ENCODE assay signal across 9 cellular contexts in genomic region chr20:1804129-1804503, GRCh38.
A peak's percentile ranks its signal among the peaks of the same experiment; 100 is the strongest.
DNase-seq lines count a peak whose midpoint lies in the region; ATAC-seq, FAIRE-seq and TF ChIP-seq lines count a peak whose summit lies in the region.
"Had no signal": no experiment of that assay in that cellular context is flagged by ENCODE, and none has a peak within 500 bp of the region (broad histone marks: within the 10 kb centered on the region; RNA-seq: fewer than 3 reads in every experiment).

No MANE protein-coding gene starts in this region.

- BruUV-seq in HepG2 (replicated peaks; lab: Mats Ljungman, UMichigan) = no TSS peak

- no peaks in the 10 kb centered on the region for H4K20me1 ChIP-seq in HepG2 (ENCODE audit: insufficient read depth, low read length)

- POLR2A ChIA-PET in HepG2 (lab: Yijun Ruan, JAX) = no interaction called here

- H3K9me3 Mint-ChIP-seq in naive B cell = no peaks in the 10 kb centered on the region

- H3K4me3 ChIP-seq in liver (ENCODE audit: low read depth in 1 of 3, low read length in 3 of 3) = no peak overlapping the region
- no peak overlapping the region for H3K4me3 ChIP-seq in HepG2 (replicated peaks in 1 of 3; ENCODE audit: insufficient read depth in 1 of 3, low read depth in 2 of 3, low read length in 3 of 3)
- H3K4me3 ChIP-seq in bronchial epithelial cell (ENCODE audit: low read depth, low read length) = no peak overlapping the region

- no peak for TF ChIP-seq POLR2A in HepG2 (IDR thresholded peaks at IDR 0.05; ENCODE audit: insufficient read depth in 1 of 2, low read depth in 2 of 2, low read length in 2 of 2)

- no peak overlapping the region for H3K4me2 ChIP-seq in HepG2 (ENCODE audit: low read depth, low read length)

- H3K4me3 Mint-ChIP-seq in naive B cell = peak overlapping the region; percentile 75 to 92 (median 84)

- no peak for TF ChIP-seq EP300 in HepG2 (IDR thresholded peaks at IDR 0.05; ENCODE audit: low read depth in 2 of 2, low read length in 2 of 2)
- no peak for TF ChIP-seq EP300 in HepG2 (CRISPR knock-in tag; IDR thresholded peaks at IDR 0.05; ENCODE audit: borderline replicate concordance)

- intact Hi-C loops in HepG2 (cut with micrococcal nuclease; ENCODE audit: unreplicated experiment) = no loop called here

- no peaks in the 10 kb centered on the region for H3K79me2 ChIP-seq in HepG2 (ENCODE audit: insufficient read depth, low read length)

- H3K9ac ChIP-seq in liver (ENCODE audit: low read depth in 1 of 2, low read length in 2 of 2) (no peak overlapping the region), HepG2 (ENCODE audit: insufficient read depth, low read depth, low read length) (no peak overlapping the region)

- H3K27me3 Mint-ChIP-seq in naive B cell = peaks cover 0 to 11% (median 8%) of the 10 kb centered on the region in 3 donors

- DNase-seq in HepG2 (ENCODE audit: low spot score) (no peak), bronchial epithelial cell (ENCODE audit: low read depth) (no peak), naive B cell (no peak)
- DNase-seq: NCI-H1694 treated with DMSO at 0.1 percent for 48 hours had no signal

- H3K4me1 Mint-ChIP-seq in naive B cell = peaks cover 22 to 30% (median 26%) of the 10 kb centered on the region in 3 donors

- TF ChIP-seq CTCF in liver (IDR thresholded peaks at IDR 0.05; ENCODE audit: low read depth, low read length, missing input control) (no peak), HepG2 (CRISPR knock-in tag; IDR thresholded peaks at IDR 0.05) (no peak), bronchial epithelial cell (IDR thresholded peaks at IDR 0.05; ENCODE audit: insufficient read depth, low read length, severe bottlenecking) (no peak)

- H3K27ac Mint-ChIP-seq in naive B cell = peak overlapping the region; percentile 87 to 99 (median 96)

- H3K27me3 ChIP-seq in liver (ENCODE audit: control insufficient read depth in 4 of 4, insufficient read depth in 4 of 4, low read length in 3 of 4) (no peaks in the 10 kb centered on the region), HepG2 (ENCODE audit: control insufficient read depth in 1 of 2, insufficient read depth in 2 of 2, low read length in 2 of 2) (no peaks in the 10 kb centered on the region), bronchial epithelial cell (ENCODE audit: control insufficient read depth, insufficient read depth, low read length) (no peaks in the 10 kb centered on the region)

- peak overlapping the region; percentile 55 to 59 for H3K27ac ChIP-seq in liver (ENCODE audit: low read depth in 1 of 2, low read length in 2 of 2)
- no peak overlapping the region for H3K27ac ChIP-seq in HepG2 (ENCODE audit: extremely low read length, insufficient read depth, low read length)

- WGBS in liver = 84% methylated on average over 7 of the region's 7 CpGs
- 87% methylated on average over 7 of the region's 7 CpGs for WGBS in HepG2 (ENCODE audit: low lambda C conversion rate)

- no peak for ATAC-seq in HepG2
- ATAC-seq in naive B cell (ENCODE audit: low read depth in 2 of 2) = no peak
- no peak for ATAC-seq in HG02885 (IDR thresholded peaks at IDR 0.05; ENCODE audit: poor library complexity, unreplicated experiment)
- no peak for ATAC-seq in GM18907 (IDR thresholded peaks at IDR 0.05; ENCODE audit: unreplicated experiment)
- no peak for ATAC-seq in HG03565 (IDR thresholded peaks at IDR 0.05; ENCODE audit: unreplicated experiment)
- ATAC-seq in GM21526 (IDR thresholded peaks at IDR 0.05; ENCODE audit: low FRiP score, unreplicated experiment) = no peak

- no peak overlapping the region for H2AFZ ChIP-seq in HepG2 (ENCODE audit: low read length)

- H3K4me1 ChIP-seq in liver (ENCODE audit: control insufficient read depth in 4 of 4, insufficient read depth in 4 of 4, low read length in 3 of 4) (peaks cover 6 to 18% (median 10%) of the 10 kb centered on the region in 4 donors), HepG2 (ENCODE audit: insufficient read depth, low read length) (peaks cover 12% of the 10 kb centered on the region; the same call in 1 of the 2 replicates)

- TF ChIP-seq RAD21 in liver (IDR thresholded peaks at IDR 0.05) (no peak), HepG2 (CRISPR knock-in tag; IDR thresholded peaks at IDR 0.05) (no peak)

- H3K36me3 Mint-ChIP-seq in naive B cell = no peaks in the 10 kb centered on the region

- in situ Hi-C loops in HepG2 (cut with HindIII; ENCODE audit: extremely low pct_ligation_motif_present, low pct_unique_long_range_greater_than_20kb) = no loop called here

- H3K36me3 ChIP-seq in liver (ENCODE audit: control insufficient read depth in 4 of 4, insufficient read depth in 3 of 4, low read depth in 1 of 4, low read length in 3 of 4) = no peaks in the 10 kb centered on the region
- H3K36me3 ChIP-seq in HepG2 (replicated peaks in 1 of 2; ENCODE audit: control insufficient read depth in 1 of 2, insufficient read depth in 2 of 2, low read length in 2 of 2) = no peaks in the 10 kb centered on the region
- H3K36me3 ChIP-seq in bronchial epithelial cell (ENCODE audit: control insufficient read depth, insufficient read depth, low read length) = no peaks in the 10 kb centered on the region

- no peaks in the 10 kb centered on the region for H3K9me3 ChIP-seq in liver (ENCODE audit: control insufficient read depth in 4 of 4, low read length in 3 of 4)
- no peaks in the 10 kb centered on the region for H3K9me3 ChIP-seq in HepG2 (ENCODE audit: low read length)

- CTCF ChIA-PET in HepG2 (lab: Yijun Ruan, JAX; ENCODE audit: low intra/inter-chr PET ratio, low total read pairs) = no interaction called here

- FAIRE-seq in HepG2 (lab: Jason Lieb, UNC) = no peak
- FAIRE-seq in bronchial epithelial cell (lab: Jason Lieb, UNC) = peak; percentile 76

TF ChIP-seq in liver, 16 proteins besides CTCF, POLR2A, EP300 and RAD21 (continues in another document):
- TF ChIP-seq SP1 (IDR thresholded peaks at IDR 0.05) = no peak
- TF ChIP-seq FOXA2 (IDR thresholded peaks at IDR 0.05) = no peak
- no peak for TF ChIP-seq TAF1 (conservative IDR thresholded peaks at IDR 0.05)
- no peak for TF ChIP-seq HNF4G (IDR thresholded peaks at IDR 0.05)
- TF ChIP-seq NR2F2 (IDR thresholded peaks at IDR 0.05) = no peak
- no peak for TF ChIP-seq EGR1 (IDR thresholded peaks at IDR 0.05; ENCODE audit: low read depth in 2 of 2)
- no peak for TF ChIP-seq ZBTB33 (IDR thresholded peaks at IDR 0.05)
- no peak for TF ChIP-seq GABPA (IDR thresholded peaks at IDR 0.05 in 1 of 2, conservative IDR thresholded peaks at IDR 0.05 in 1 of 2)
- TF ChIP-seq MAX (IDR thresholded peaks at IDR 0.05) = no peak

TF ChIP-seq in HepG2, 621 proteins besides CTCF, POLR2A, EP300 and RAD21 (continues in another document):
- TF ChIP-seq ATF7-NPFF (CRISPR knock-in tag; IDR thresholded peaks at IDR 0.05; ENCODE audit: low read depth) (no peak), TGIF2 (CRISPR knock-in tag; IDR thresholded peaks at IDR 0.05) (no peak), ZNF749 (CRISPR knock-in tag; IDR thresholded peaks at IDR 0.05; ENCODE audit: borderline replicate concordance) (no peak), CHCHD3 (CRISPR knock-in tag; IDR thresholded peaks at IDR 0.05) (no peak), ZBTB25 (CRISPR knock-in tag; IDR thresholded peaks at IDR 0.05) (no peak), CC2D1A (CRISPR knock-in tag; IDR thresholded peaks at IDR 0.05) (no peak), HIC2 (CRISPR knock-in tag; IDR thresholded peaks at IDR 0.05; ENCODE audit: low read depth) (no peak), ZNF678 (CRISPR knock-in tag; IDR thresholded peaks at IDR 0.05) (no peak), ZNF713 (CRISPR knock-in tag; IDR thresholded peaks at IDR 0.05) (no peak), ATF3 (CRISPR knock-in tag; IDR thresholded peaks at IDR 0.05) (no peak), RXRB (CRISPR knock-in tag; IDR thresholded peaks at IDR 0.05; ENCODE audit: borderline replicate concordance) (no peak), AGO1 (IDR thresholded peaks at IDR 0.05; ENCODE audit: low read depth, low read length, poor library complexity, severe bottlenecking) (no peak), ZNF800 (CRISPR knock-in tag; IDR thresholded peaks at IDR 0.05) (no peak)
